In the genomic region with DNA sequence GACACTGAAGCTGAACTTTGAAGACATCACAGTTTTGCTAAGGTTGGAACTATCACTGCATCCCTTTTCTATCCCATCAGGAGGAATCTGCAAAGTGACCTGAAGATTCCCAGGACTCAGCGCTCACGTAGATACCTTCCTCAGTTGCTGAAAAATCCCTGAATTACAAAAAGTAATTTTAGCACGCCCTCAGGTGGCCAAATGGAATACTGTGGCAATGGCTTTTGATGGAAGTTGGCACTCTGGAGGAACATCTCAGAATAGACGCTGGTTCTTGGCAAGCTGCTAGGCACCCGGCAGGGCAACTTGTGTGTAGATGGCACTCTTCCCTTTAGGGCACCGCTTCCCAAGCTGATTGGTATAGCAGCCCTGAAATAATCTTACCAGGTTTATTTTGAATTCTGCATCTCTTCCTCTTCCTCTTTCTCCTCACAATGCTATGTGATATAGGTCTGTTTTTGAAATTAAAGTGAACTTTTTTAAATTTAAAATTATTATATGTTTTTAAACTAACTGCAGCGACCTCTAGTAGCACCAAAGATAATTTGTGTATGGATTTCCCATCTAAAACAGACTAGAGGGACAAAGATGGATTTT, we compare ENCODE assay signal across 8 cellular contexts. TPM values are rescaled to one million over a fixed set of nuclear protein-coding genes. Genes with fewer than 3 reads are reported as not detected.
A peak's percentile ranks its signal among the peaks of the same experiment; 100 is the strongest.
DNase-seq lines count a peak whose midpoint lies in the region; ATAC-seq and TF ChIP-seq lines count a peak whose summit lies in the region.

No MANE protein-coding gene starts in this region.

- ATAC-seq in HG03520 (IDR thresholded peaks at IDR 0.05; ENCODE audit: unreplicated experiment) = no peak

- H3K9me3 ChIP-seq in iPS-15b (ENCODE audit: control insufficient read depth, insufficient read depth, low read length) = no peaks in the 10 kb centered on the region
- no peaks in the 10 kb centered on the region for H3K9me3 ChIP-seq in skeletal muscle tissue (ENCODE audit: control insufficient read depth in 3 of 3, low read length in 3 of 3)

- peak; percentile 54 for TF ChIP-seq CTCF in GM12874 (IDR thresholded peaks at IDR 0.05; ENCODE audit: insufficient read depth, low read depth, low read length)

- H3K36me3 ChIP-seq in iPS-15b (ENCODE audit: control insufficient read depth, insufficient read depth, low read length) (no peaks in the 10 kb centered on the region), skeletal muscle tissue (ENCODE audit: control insufficient read depth in 3 of 3, insufficient read depth in 3 of 3, low read length in 3 of 3) (no peaks in the 10 kb centered on the region)

- DNase-seq in AG20443 (ENCODE audit: low spot score) = peak; percentile 30
- peak; percentile 6 for DNase-seq in NCI-H2227 treated with DMSO at 0.1 percent for 48 hours (lab: John Stamatoyannopoulos, UW)
- DNase-seq in amniotic epithelial cell (ENCODE audit: low read depth) = peak; percentile 21
- DNase-seq in effector CD8-positive, alpha-beta T cell (lab: John Stamatoyannopoulos, UW) = no peak

- H3K27ac ChIP-seq in skeletal muscle tissue (ENCODE audit: low read depth, low read length) = no peak overlapping the region

- peak overlapping the region; percentile 19 for H3K4me3 ChIP-seq in iPS-15b (ENCODE audit: low read depth, low read length)
- H3K4me3 ChIP-seq in skeletal muscle tissue (ENCODE audit: low read length in 3 of 3) = peak overlapping the region in 2 of 3 donors; percentile 31 to 54

- H3K9ac ChIP-seq in iPS-15b (ENCODE audit: low read depth, low read length) (no peak overlapping the region), skeletal muscle tissue (ENCODE audit: low read depth in 1 of 3, low read length in 3 of 3) (no peak overlapping the region)

- H3K27me3 ChIP-seq in iPS-15b (ENCODE audit: control insufficient read depth, insufficient read depth, low read length) (peaks cover 48% of the 10 kb centered on the region), skeletal muscle tissue (ENCODE audit: control insufficient read depth in 3 of 3, insufficient read depth in 3 of 3, low read length in 3 of 3) (peaks cover 0 to 6% (median 0%) of the 10 kb centered on the region in 3 donors)

- peaks cover 3% of the 10 kb centered on the region for H3K4me1 ChIP-seq in iPS-15b (ENCODE audit: control insufficient read depth, insufficient read depth, low read length)
- H3K4me1 ChIP-seq in skeletal muscle tissue (ENCODE audit: control insufficient read depth in 3 of 3, insufficient read depth in 3 of 3, low read length in 3 of 3) = peaks cover 0 to 2% (median 0%) of the 10 kb centered on the region in 3 donors

RNA-seq across cellular contexts. Expression of a gene that starts 16.3 kb away (rescaled TPM):
- total RNA-seq in skeletal muscle tissue = not detected
